ENCODE assay signal across 29 cellular contexts in genomic region chr4:92406488-92406887, GRCh38.
"Had no signal": no experiment of that assay in that cellular context is flagged by ENCODE, and none has a peak within 500 bp of the region (broad histone marks: within the 10 kb centered on the region; RNA-seq: fewer than 3 reads in every experiment).

No MANE protein-coding gene starts in this region.

- H3K36me3 Mint-ChIP-seq: immature natural killer cell, natural killer cell had no signal

- H3K27me3 Mint-ChIP-seq: progenitor cell of endocrine pancreas; stimulated activated naive CD8-positive, alpha-beta T cell treated with anti-CD3 and anti-CD28 coated beads, Interleukin-15, amount 100 ng/mL, for 72 hours had no signal

- H3K27ac ChIP-seq: epithelial cell of prostate, gastroesophageal sphincter, heart right ventricle, left ventricle myocardium inferior, lower lobe of right lung, neutrophil, pancreas, right lobe of liver, suprapubic skin, transverse colon, upper lobe of right lung, uterus had no signal

- ATAC-seq: esophagus mucosa; gastroesophageal sphincter; heart right ventricle; left colon; lower lobe of right lung; natural killer cell; pancreas; right lobe of liver; stimulated activated naive CD8-positive, alpha-beta T cell treated with anti-CD3 and anti-CD28 coated beads, Interleukin-15, amount 100 ng/mL, for 72 hours; upper lobe of right lung had no signal

- H3K9me3 ChIP-seq: gastroesophageal sphincter, heart right ventricle, left ventricle myocardium inferior, lower lobe of right lung, neutrophil, pancreas, right lobe of liver, suprapubic skin, transverse colon, upper lobe of right lung, uterus had no signal

- H3K27me3 ChIP-seq: dorsolateral prefrontal cortex, gastroesophageal sphincter, heart right ventricle, neutrophil, pancreas, right lobe of liver, suprapubic skin, transverse colon, upper lobe of right lung, uterus had no signal

- DNase-seq: dorsolateral prefrontal cortex; effector CD4-positive, alpha-beta T cell; foreskin fibroblast; glutamatergic neuron; heart right ventricle; hippocampal formation; immature natural killer cell; islet precursor cell; kidney glomerular epithelial cell; left colon; left ventricle myocardium inferior; lower lobe of right lung; natural killer cell; pancreas; right lobe of liver; small intestine; stimulated activated CD4-positive, alpha-beta T cell treated with anti-CD3 and anti-CD28 coated beads, Interleukin-15, amount 100 ng/mL, for 24 hours; stimulated activated CD4-positive, alpha-beta T cell treated with anti-CD3 and anti-CD28 coated beads, Interleukin-2, amount 100 ng/mL, for 48 hours; stimulated activated naive CD4-positive, alpha-beta T cell; stimulated activated naive CD8-positive, alpha-beta T cell treated with anti-CD3 and anti-CD28 coated beads, Interleukin-15, amount 100 ng/mL, for 72 hours; transverse colon; upper lobe of right lung; uterus had no signal

- H3K4me1 ChIP-seq: gastroesophageal sphincter, heart right ventricle, left ventricle myocardium inferior, lower lobe of right lung, pancreas, right lobe of liver, suprapubic skin, transverse colon, upper lobe of right lung, uterus had no signal

- H3K4me3 ChIP-seq: dorsolateral prefrontal cortex, gastroesophageal sphincter, heart right ventricle, left ventricle myocardium inferior, lower lobe of right lung, pancreas, right lobe of liver, suprapubic skin, transverse colon, upper lobe of right lung, uterus had no signal

- H3K4me3 Mint-ChIP-seq: immature natural killer cell; natural killer cell; stimulated activated naive CD8-positive, alpha-beta T cell treated with anti-CD3 and anti-CD28 coated beads, Interleukin-15, amount 100 ng/mL, for 72 hours had no signal

- H3K4me1 Mint-ChIP-seq: immature natural killer cell; natural killer cell; stimulated activated naive CD8-positive, alpha-beta T cell treated with anti-CD3 and anti-CD28 coated beads, Interleukin-15, amount 100 ng/mL, for 72 hours had no signal

- H3K27ac Mint-ChIP-seq: immature natural killer cell; natural killer cell; progenitor cell of endocrine pancreas; stimulated activated naive CD8-positive, alpha-beta T cell treated with anti-CD3 and anti-CD28 coated beads, Interleukin-15, amount 100 ng/mL, for 72 hours had no signal

- H3K36me3 ChIP-seq: gastroesophageal sphincter, heart right ventricle, left ventricle myocardium inferior, lower lobe of right lung, neutrophil, pancreas, right lobe of liver, suprapubic skin, transverse colon, upper lobe of right lung, uterus had no signal
